In genomic region chr9:126796758-126797157, GRCh38 we compare ENCODE assay signal across 1 cellular context.
TF ChIP-seq lines count a peak whose summit lies in the region.

No MANE protein-coding gene starts in this region.

TF ChIP-seq in K562, 482 proteins besides CTCF, POLR2A, EP300 and RAD21 (continued from another document):
- no peak for TF ChIP-seq POLR2G (IDR thresholded peaks at IDR 0.05; ENCODE audit: low read depth, low read length)
- no peak for TF ChIP-seq EWSR1 (IDR thresholded peaks at IDR 0.05; ENCODE audit: borderline replicate concordance, low read depth, partially characterized antibody)
- no peak for TF ChIP-seq POU5F1 (IDR thresholded peaks at IDR 0.05; ENCODE audit: borderline replicate concordance, low read depth, low read length, partially characterized antibody)
- TF ChIP-seq, protein P1, sequence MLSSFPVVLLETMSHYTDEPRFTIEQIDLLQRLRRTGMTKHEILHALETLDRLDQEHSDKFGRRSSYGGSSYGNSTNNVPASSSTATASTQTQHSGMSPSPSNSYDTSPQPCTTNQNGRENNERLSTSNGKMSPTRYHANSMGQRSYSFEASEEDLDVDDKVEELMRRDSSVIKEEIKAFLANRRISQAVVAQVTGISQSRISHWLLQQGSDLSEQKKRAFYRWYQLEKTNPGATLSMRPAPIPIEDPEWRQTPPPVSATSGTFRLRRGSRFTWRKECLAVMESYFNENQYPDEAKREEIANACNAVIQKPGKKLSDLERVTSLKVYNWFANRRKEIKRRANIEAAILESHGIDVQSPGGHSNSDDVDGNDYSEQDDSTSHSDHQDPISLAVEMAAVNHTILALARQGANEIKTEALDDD (IDR thresholded peaks at IDR 0.05) = no peak
- TF ChIP-seq ZNF584 (CRISPR knock-in tag; IDR thresholded peaks at IDR 0.05; ENCODE audit: low read depth) = no peak
- TF ChIP-seq MYNN (IDR thresholded peaks at IDR 0.05) = no peak
- TF ChIP-seq MYNN (CRISPR knock-in tag; IDR thresholded peaks at IDR 0.05) = no peak
- 0 out of 4 replicates have a peak, but pooled peaks of 1 of the 2 experiments have one; percentile 24 for TF ChIP-seq FOXK2 (conservative IDR thresholded peaks at IDR 0.05 in 1 of 2, IDR thresholded peaks at IDR 0.05 in 1 of 2; ENCODE audit: low read depth in 2 of 2)
- TF ChIP-seq ZNF253 (CRISPR knock-in tag; conservative IDR thresholded peaks at IDR 0.05) = no peak
- no peak for TF ChIP-seq ZNF707 (CRISPR knock-in tag; conservative IDR thresholded peaks at IDR 0.05)
- TF ChIP-seq, protein P2, sequence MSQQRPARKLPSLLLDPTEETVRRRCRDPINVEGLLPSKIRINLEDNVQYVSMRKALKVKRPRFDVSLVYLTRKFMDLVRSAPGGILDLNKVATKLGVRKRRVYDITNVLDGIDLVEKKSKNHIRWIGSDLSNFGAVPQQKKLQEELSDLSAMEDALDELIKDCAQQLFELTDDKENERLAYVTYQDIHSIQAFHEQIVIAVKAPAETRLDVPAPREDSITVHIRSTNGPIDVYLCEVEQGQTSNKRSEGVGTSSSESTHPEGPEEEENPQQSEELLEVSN (IDR thresholded peaks at IDR 0.05; ENCODE audit: borderline replicate concordance in 1 of 2, extremely low read depth in 1 of 2, insufficient read depth in 1 of 2, insufficient read length in 1 of 2, low read depth in 1 of 2, low read length in 1 of 2, poor library complexity in 1 of 2, severe bottlenecking in 1 of 2) = peak in 1 of 2 experiments; percentile 8
- TF ChIP-seq, protein P3, sequence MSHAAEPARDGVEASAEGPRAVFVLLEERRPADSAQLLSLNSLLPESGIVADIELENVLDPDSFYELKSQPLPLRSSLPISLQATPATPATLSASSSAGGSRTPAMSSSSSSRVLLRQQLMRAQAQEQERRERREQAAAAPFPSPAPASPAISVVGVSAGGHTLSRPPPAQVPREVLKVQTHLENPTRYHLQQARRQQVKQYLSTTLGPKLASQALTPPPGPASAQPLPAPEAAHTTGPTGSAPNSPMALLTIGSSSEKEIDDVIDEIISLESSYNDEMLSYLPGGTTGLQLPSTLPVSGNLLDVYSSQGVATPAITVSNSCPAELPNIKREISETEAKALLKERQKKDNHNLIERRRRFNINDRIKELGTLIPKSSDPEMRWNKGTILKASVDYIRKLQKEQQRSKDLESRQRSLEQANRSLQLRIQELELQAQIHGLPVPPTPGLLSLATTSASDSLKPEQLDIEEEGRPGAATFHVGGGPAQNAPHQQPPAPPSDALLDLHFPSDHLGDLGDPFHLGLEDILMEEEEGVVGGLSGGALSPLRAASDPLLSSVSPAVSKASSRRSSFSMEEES (CRISPR knock-in tag; IDR thresholded peaks at IDR 0.05) = peak; percentile 74
